ENCODE assay signal across 18 cellular contexts in the genomic region with DNA sequence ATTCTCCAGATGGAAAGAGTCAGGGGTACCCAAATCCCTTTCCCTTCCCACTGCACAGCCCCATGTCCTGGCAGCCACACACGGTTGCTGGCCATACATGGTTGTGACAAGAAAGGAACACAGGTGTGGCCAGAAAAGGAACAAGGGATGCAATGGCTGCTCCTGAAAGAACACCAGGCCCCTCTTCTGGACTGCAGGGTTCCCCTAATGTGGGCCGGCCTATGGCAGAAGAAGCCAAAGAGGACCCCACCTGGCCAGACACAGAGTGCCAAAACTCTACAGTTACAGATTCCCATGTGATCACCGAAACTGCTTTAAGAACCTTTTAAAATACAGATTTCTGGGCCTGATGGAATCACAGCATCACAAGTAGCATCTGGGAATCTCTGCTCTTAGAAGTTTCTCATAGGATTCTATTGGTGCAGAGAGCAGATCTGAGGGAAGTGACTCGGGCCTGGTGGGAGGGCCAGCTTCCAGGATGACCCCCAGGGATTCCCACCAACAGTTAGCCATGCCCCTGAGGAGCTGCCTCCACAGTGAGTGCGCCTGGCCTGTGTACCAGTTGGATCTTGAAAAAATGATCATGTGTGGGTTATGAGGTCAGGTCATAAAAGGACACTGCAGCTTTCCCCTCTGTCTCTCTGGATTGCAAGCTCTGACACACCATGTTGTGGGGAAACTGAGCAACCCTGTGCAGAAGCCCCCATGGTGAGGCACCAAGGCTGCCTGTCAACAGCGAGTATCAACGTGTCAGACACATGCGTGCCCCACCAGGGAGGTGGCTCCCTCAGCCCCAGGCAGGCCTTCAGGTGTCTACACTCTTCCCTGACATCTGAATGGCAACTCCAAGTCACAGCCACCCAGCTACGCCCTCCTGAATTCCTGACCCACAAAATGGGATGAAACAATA.
DNase-seq lines count a peak whose midpoint lies in the region; ATAC-seq and FAIRE-seq lines count a peak whose summit lies in the region.
"Had no signal": no experiment of that assay in that cellular context is flagged by ENCODE, and none has a peak within 500 bp of the region (broad histone marks: within the 10 kb centered on the region; RNA-seq: fewer than 3 reads in every experiment).

No MANE protein-coding gene starts in this region.

- DNase-seq in central memory CD8-positive, alpha-beta T cell (ENCODE audit: low spot score in 2 of 2) = no peak
- DNase-seq in iPS-NIHi7 (ENCODE audit: extremely low spot score) (peak; percentile 2), urothelium cell line (ENCODE audit: low spot score) (peak; percentile 2), ACHN (no peak)
- DNase-seq: Caco-2; CD4-positive, CD25-positive, alpha-beta regulatory T cell; CD8-positive, alpha-beta T cell; DMS79; EL; GDM1; HCEC 1CT had no signal

- peak; percentile 35 for FAIRE-seq in urothelium cell line (lab: Jason Lieb, UNC)
- FAIRE-seq: GM12878, GM19239, H54 had no signal

- in situ Hi-C loops in ACHN (cut with HindIII; ENCODE audit: low pct_ligation_motif_present, low pct_unique_long_range_greater_than_20kb, low sequenced_read_pairs) = no loop called here

- H3K27me3 Mint-ChIP-seq in central memory CD8-positive, alpha-beta T cell = peaks cover 8% of the 10 kb centered on the region

- no peak for ATAC-seq in central memory CD8-positive, alpha-beta T cell (replicated peaks; ENCODE audit: extremely low read depth, poor library complexity, severe bottlenecking)
- ATAC-seq in HG03469 (IDR thresholded peaks at IDR 0.05; ENCODE audit: unreplicated experiment) (no peak), HG03175 (IDR thresholded peaks at IDR 0.05; ENCODE audit: unreplicated experiment) (no peak)
- ATAC-seq: CD8-positive, alpha-beta T cell; GM12878; GM23338 had no signal

- peaks cover 9% of the 10 kb centered on the region for H3K4me1 Mint-ChIP-seq in central memory CD8-positive, alpha-beta T cell
- H3K4me1 Mint-ChIP-seq: B cell, GM23338 had no signal

- peak overlapping the region; percentile 38 for H3K27ac Mint-ChIP-seq in central memory CD8-positive, alpha-beta T cell (ENCODE audit: low read depth)
- H3K27ac Mint-ChIP-seq: B cell; CD4-positive, CD25-positive, alpha-beta regulatory T cell; CD8-positive, alpha-beta T cell; GM23338 had no signal

- H3K9me3 Mint-ChIP-seq in central memory CD8-positive, alpha-beta T cell = no peaks in the 10 kb centered on the region
- H3K9me3 Mint-ChIP-seq: CD4-positive, CD25-positive, alpha-beta regulatory T cell; CD8-positive, alpha-beta T cell; GM23338 had no signal

- H3K36me3 Mint-ChIP-seq in central memory CD8-positive, alpha-beta T cell (ENCODE audit: insufficient read depth) = no peaks in the 10 kb centered on the region
- H3K36me3 Mint-ChIP-seq: CD4-positive, CD25-positive, alpha-beta regulatory T cell; CD8-positive, alpha-beta T cell had no signal

- H3K4me3 Mint-ChIP-seq in central memory CD8-positive, alpha-beta T cell = no peak overlapping the region
- H3K4me3 Mint-ChIP-seq: B cell; CD8-positive, alpha-beta T cell; GM23338 had no signal

Comparison
In these comparisons a context has a peak if more than half of its experiments do, and no peak if none do; other contexts are left out.
1. DNase-seq: peak in iPS-NIHi7 (single experiment) and urothelium cell line (single experiment); none in central memory CD8-positive, alpha-beta T cell (0 of 2) and ACHN (single experiment).